Comparison of ENCODE assay signal across 10 cellular contexts in genomic region chr15:86059851-86060250, GRCh38. TPM values are rescaled to one million over a fixed set of nuclear protein-coding genes. Genes with fewer than 3 reads are reported as not detected.
"Had no signal": no experiment of that assay in that cellular context is flagged by ENCODE, and none has a peak within 500 bp of the region (broad histone marks: within the 10 kb centered on the region; RNA-seq: fewer than 3 reads in every experiment).

No MANE protein-coding gene starts in this region.

- H3K4me1 Mint-ChIP-seq: IgD-negative memory B cell had no signal

- H3K36me3 ChIP-seq: HAP-1 had no signal

- ATAC-seq: HCT116, HepG2 had no signal

- H3K9me3 Mint-ChIP-seq: IgD-negative memory B cell had no signal

- H3K4me3 Mint-ChIP-seq: HFFc6, IgD-negative memory B cell had no signal

- DNase-seq: GM23248, GOT3, H7, HFFc6, KBM-7 had no signal

- FAIRE-seq: HepG2 had no signal

- H3K27ac Mint-ChIP-seq: HFFc6, IgD-negative memory B cell had no signal

- H3K4me3 ChIP-seq: GM23248, HAP-1 had no signal

RNA-seq across cellular contexts. Expression of gene AGBL1, which starts 19.8 kb away (rescaled TPM):
- total RNA-seq: GM23248, H4, H7, HepG2, HFFc6 had no signal
